In the genomic region with DNA sequence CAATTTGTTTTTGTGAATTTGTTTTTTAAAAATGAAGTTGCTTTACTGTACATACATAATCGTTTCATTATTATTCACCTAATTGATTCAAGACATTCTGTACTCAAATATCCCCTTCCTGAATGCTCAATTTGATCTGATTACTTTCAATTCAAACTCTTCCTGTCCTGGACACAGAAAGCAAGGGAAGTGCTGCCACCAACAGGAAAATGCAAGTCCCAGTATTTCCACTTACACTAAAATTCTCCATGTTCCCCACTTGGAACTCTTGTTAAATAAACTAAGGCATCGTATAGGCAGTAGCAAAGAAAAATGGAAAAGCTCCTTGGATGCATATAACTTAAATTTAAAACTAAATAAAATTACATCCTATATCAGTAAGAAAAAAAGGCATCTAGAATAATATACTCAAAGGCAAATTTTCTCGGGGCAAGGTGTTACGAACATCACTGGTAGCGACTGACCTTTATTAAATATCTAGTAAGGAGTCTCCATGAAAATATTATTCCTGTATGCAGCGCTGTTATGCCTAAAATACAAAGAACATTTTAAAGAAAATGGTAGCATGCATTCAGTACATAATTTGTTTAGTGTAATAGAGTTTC, we compare ENCODE assay signal across 9 cellular contexts.
DNase-seq lines count a peak whose midpoint lies in the region; ATAC-seq and TF ChIP-seq lines count a peak whose summit lies in the region.
"Had no signal": no experiment of that assay in that cellular context is flagged by ENCODE, and none has a peak within 500 bp of the region (broad histone marks: within the 10 kb centered on the region; RNA-seq: fewer than 3 reads in every experiment).

No MANE protein-coding gene starts in this region.

- H3K4me3 Mint-ChIP-seq in neural crest cell (no peak overlapping the region), T-helper 17 cell (no peak overlapping the region)
- H3K4me3 Mint-ChIP-seq: immature natural killer cell had no signal

- TF ChIP-seq CTCF in GM06990 (IDR thresholded peaks at IDR 0.05; ENCODE audit: insufficient read depth, low read length, poor library complexity, severe bottlenecking): peak; percentile 24
- TF ChIP-seq CTCF in cardiac fibroblast (IDR thresholded peaks at IDR 0.05; ENCODE audit: low read depth, low read length): peak; percentile 41
- peak; percentile 64 for TF ChIP-seq CTCF in neural crest cell (conservative IDR thresholded peaks at IDR 0.05)
- peak in 1 of 3 experiments; percentile 17 for TF ChIP-seq CTCF in ascending aorta (IDR thresholded peaks at IDR 0.05)

- no peaks in the 10 kb centered on the region for H3K9me3 Mint-ChIP-seq in neural crest cell
- H3K9me3 Mint-ChIP-seq: immature natural killer cell had no signal

- no peak overlapping the region for H3K27ac ChIP-seq in ascending aorta

- H3K27me3 ChIP-seq in GM06990 (replicated peaks; ENCODE audit: control insufficient read depth, insufficient read depth, low read length) (no peaks in the 10 kb centered on the region), ascending aorta (no peaks in the 10 kb centered on the region)

- H3K9me3 ChIP-seq in T-helper 17 cell (ENCODE audit: control insufficient read depth, low read length, poor library complexity, severe bottlenecking) (no peaks in the 10 kb centered on the region), ascending aorta (no peaks in the 10 kb centered on the region)

- H3K27ac Mint-ChIP-seq in neural crest cell (ENCODE audit: unreplicated experiment) (no peak overlapping the region), T-helper 17 cell (no peak overlapping the region)
- H3K27ac Mint-ChIP-seq: immature natural killer cell had no signal

- H3K4me3 ChIP-seq in GM06990 (replicated peaks; ENCODE audit: low read depth, low read length) (no peak overlapping the region), cardiac fibroblast (replicated peaks in 1 of 2; ENCODE audit: low read depth in 2 of 2, low read length in 2 of 2) (no peak overlapping the region), ascending aorta (no peak overlapping the region)

- no peak for ATAC-seq in T-helper 17 cell

- no peaks in the 10 kb centered on the region for H3K36me3 ChIP-seq in GM06990 (ENCODE audit: control insufficient read depth, insufficient read depth, low read length)
- H3K36me3 ChIP-seq in ascending aorta: no peaks in the 10 kb centered on the region

- intact Hi-C loops in ascending aorta (cut with DNase I): no loop called here

- H3K4me1 Mint-ChIP-seq in neural crest cell (peaks cover 8% of the 10 kb centered on the region), T-helper 17 cell (no peaks in the 10 kb centered on the region)
- H3K4me1 Mint-ChIP-seq: immature natural killer cell had no signal

- no peaks in the 10 kb centered on the region for H3K36me3 Mint-ChIP-seq in neural crest cell (ENCODE audit: low read depth)
- H3K36me3 Mint-ChIP-seq in T-helper 17 cell (ENCODE audit: low read depth): peaks cover 5% of the 10 kb centered on the region
- H3K36me3 Mint-ChIP-seq: immature natural killer cell had no signal

- H3K27me3 Mint-ChIP-seq in neural crest cell (ENCODE audit: low read depth) (peaks cover 2% of the 10 kb centered on the region), T-helper 17 cell (peaks cover 24% of the 10 kb centered on the region)

- no peaks in the 10 kb centered on the region for H3K4me1 ChIP-seq in ascending aorta

- no peak for DNase-seq in GM06990 (ENCODE audit: extremely low read depth, insufficient read length)
- DNase-seq in NCI-H1694 (lab: John Stamatoyannopoulos, UW): peak; percentile 14
- DNase-seq in cardiac fibroblast (ENCODE audit: low read depth in 2 of 2): peak; percentile 46 to 47
- no peak for DNase-seq in neural crest cell (ENCODE audit: low read depth, low spot score)
- no peak for DNase-seq in cerebellum (ENCODE audit: low spot score)
- DNase-seq in stimulated activated CD4-positive, alpha-beta T cell treated with anti-CD3 and anti-CD28 coated beads, Interleukin-2, amount 100 ng/mL, for 48 hours: no peak
- no peak for DNase-seq in T-helper 17 cell
- no peak for DNase-seq in ascending aorta (ENCODE audit: low spot score in 2 of 2)
- DNase-seq: immature natural killer cell had no signal

Comparison
In these comparisons a context has a peak if more than half of its experiments do, and no peak if none do; other contexts are left out.
1. DNase-seq: peak in NCI-H1694 (single experiment) and cardiac fibroblast (2 of 2); none in GM06990 (single experiment), neural crest cell (single experiment), cerebellum (single experiment), stimulated activated CD4-positive, alpha-beta T cell treated with anti-CD3 and anti-CD28 coated beads, Interleukin-2, amount 100 ng/mL, for 48 hours (0 of 2), T-helper 17 cell (0 of 3) and ascending aorta (0 of 2).